Comparison of ENCODE assay signal across 16 cellular contexts in genomic region chr13:75986818-75987217, GRCh38.
DNase-seq lines count a peak whose midpoint lies in the region; ATAC-seq lines count a peak whose summit lies in the region.
"Had no signal": no experiment of that assay in that cellular context is flagged by ENCODE, and none has a peak within 500 bp of the region (broad histone marks: within the 10 kb centered on the region; RNA-seq: fewer than 3 reads in every experiment).

No MANE protein-coding gene starts in this region.

- no peaks in the 10 kb centered on the region for H3K36me3 Mint-ChIP-seq in stimulated activated naive B cell treated with anti-CD40 and anti-IgM and Interleukin-4, amounts not matched to agents 10 μg/mL and 1 μg/mL and 100 μg/mL, for 72 hours

- DNase-seq in NCI-H2171 treated with DMSO at 0.1 percent for 48 hours (lab: John Stamatoyannopoulos, UW) = peak; percentile 8
- no peak for DNase-seq in NCI-H2171 (lab: John Stamatoyannopoulos, UW)
- no peak for DNase-seq in stimulated activated naive B cell treated with anti-CD40 and anti-IgM and Interleukin-4, amounts not matched to agents 10 μg/mL and 1 μg/mL and 100 μg/mL, for 72 hours
- no peak for DNase-seq in effector CD8-positive, alpha-beta T cell (lab: John Stamatoyannopoulos, UW)
- no peak for DNase-seq in NCI-H446 (lab: John Stamatoyannopoulos, UW)
- DNase-seq in NCI-H524 (lab: John Stamatoyannopoulos, UW) = no peak
- DNase-seq: 8988T, colonic mucosa, gastrocnemius medialis, lower lobe of right lung, NCI-H1105, psoas muscle, thyroid gland had no signal

- no peak overlapping the region for H3K4me3 Mint-ChIP-seq in stimulated activated naive B cell treated with anti-CD40 and anti-IgM and Interleukin-4, amounts not matched to agents 10 μg/mL and 1 μg/mL and 100 μg/mL, for 72 hours

- peaks cover 0 to 4% of the 10 kb centered on the region in 2 donors for H3K9me3 Mint-ChIP-seq in stimulated activated naive B cell treated with anti-CD40 and anti-IgM and Interleukin-4, amounts not matched to agents 10 μg/mL and 1 μg/mL and 100 μg/mL, for 72 hours

- peak; percentile 96 for ATAC-seq in GM21825 (IDR thresholded peaks at IDR 0.05; ENCODE audit: unreplicated experiment)
- peak; percentile 96 for ATAC-seq in HG03342 (IDR thresholded peaks at IDR 0.05; ENCODE audit: unreplicated experiment)
- ATAC-seq in stimulated activated naive B cell treated with anti-CD40 and anti-IgM and Interleukin-4, amounts not matched to agents 10 μg/mL and 1 μg/mL and 100 μg/mL, for 72 hours (replicated peaks) = peak; percentile 97 to 99
- ATAC-seq: gastrocnemius medialis, lower lobe of right lung, Panc1, psoas muscle had no signal

- H3K27me3 Mint-ChIP-seq in stimulated activated naive B cell treated with anti-CD40 and anti-IgM and Interleukin-4, amounts not matched to agents 10 μg/mL and 1 μg/mL and 100 μg/mL, for 72 hours = peaks cover 0 to 3% of the 10 kb centered on the region in 2 donors

- H3K4me1 Mint-ChIP-seq in stimulated activated naive B cell treated with anti-CD40 and anti-IgM and Interleukin-4, amounts not matched to agents 10 μg/mL and 1 μg/mL and 100 μg/mL, for 72 hours = peaks cover 4 to 6% of the 10 kb centered on the region in 2 donors

- no peak overlapping the region for H3K27ac Mint-ChIP-seq in stimulated activated naive B cell treated with anti-CD40 and anti-IgM and Interleukin-4, amounts not matched to agents 10 μg/mL and 1 μg/mL and 100 μg/mL, for 72 hours
